Comparison of ENCODE assay signal across 10 cellular contexts in the genomic region with DNA sequence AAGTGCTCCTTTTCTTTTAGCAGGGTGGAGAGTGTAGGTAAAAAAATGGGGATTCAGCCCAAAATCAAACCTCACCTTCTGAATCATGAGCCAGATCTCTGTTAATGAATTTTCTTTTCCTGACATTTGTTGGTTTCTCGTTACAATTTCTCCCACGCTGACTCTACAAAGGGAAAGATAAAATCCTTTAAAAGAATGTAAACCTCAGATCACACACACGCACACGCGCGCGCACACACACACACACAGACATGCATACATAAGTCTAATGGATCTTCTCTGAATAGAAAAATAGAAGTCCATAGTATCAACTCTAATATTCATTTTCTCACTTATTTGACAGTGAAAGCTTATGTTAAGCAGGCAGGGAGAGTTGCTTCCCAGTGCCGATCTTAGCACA. TPM values are rescaled to one million over a fixed set of nuclear protein-coding genes. Genes with fewer than 3 reads are reported as not detected.
DNase-seq lines count a peak whose midpoint lies in the region; ATAC-seq and TF ChIP-seq lines count a peak whose summit lies in the region.
"Had no signal": no experiment of that assay in that cellular context is flagged by ENCODE, and none has a peak within 500 bp of the region (broad histone marks: within the 10 kb centered on the region; RNA-seq: fewer than 3 reads in every experiment).

No MANE protein-coding gene starts in this region.

- H3K27me3 ChIP-seq in WERI-Rb-1 (ENCODE audit: insufficient read depth, low read depth, severe bottlenecking) (no peaks in the 10 kb centered on the region), spleen (replicated peaks in 1 of 7) (peaks cover 0 to 46% (median 11%) of the 10 kb centered on the region in 7 donors)
- H3K27me3 ChIP-seq: gastroesophageal sphincter had no signal

- H3K9me3 ChIP-seq in WERI-Rb-1 (ENCODE audit: severe bottlenecking) (no peaks in the 10 kb centered on the region), spleen (no peaks in the 10 kb centered on the region)
- H3K9me3 ChIP-seq: gastroesophageal sphincter had no signal

- H3K36me3 ChIP-seq in WERI-Rb-1, result no peaks in the 10 kb centered on the region
- H3K36me3 ChIP-seq in spleen, result no peaks in the 10 kb centered on the region
- H3K36me3 ChIP-seq: gastroesophageal sphincter had no signal

- 49 to 67% (median 51%) methylated on average over 8 of the region's 8 CpGs for WGBS in spleen, 5 donors

- H3K4me3 ChIP-seq in WERI-Rb-1 (ENCODE audit: low read depth, low read length) (peak overlapping the region; percentile 91), spleen (peak overlapping the region in 6 of 8 donors; percentile 7 to 83 (median 36))

- no peak for TF ChIP-seq CTCF in WERI-Rb-1 (IDR thresholded peaks at IDR 0.05; ENCODE audit: low read depth, low read length)
- TF ChIP-seq CTCF in spleen (IDR thresholded peaks at IDR 0.05 in 8 of 11, conservative IDR thresholded peaks at IDR 0.05 in 3 of 11), result no peak

- intact Hi-C loops in left cardiac atrium (cut with DNase I), result no loop called here
- intact Hi-C loops in spleen (cut with DNase I; ENCODE audit: low total_unique reads), result no loop called here

- ATAC-seq in left cardiac atrium, result no peak
- ATAC-seq: gastroesophageal sphincter had no signal

- H3K27ac ChIP-seq in WERI-Rb-1, result no peak overlapping the region
- H3K27ac ChIP-seq in spleen, result peak overlapping the region in 2 of 8 donors; percentile 9 to 84

- TF ChIP-seq POLR2A in spleen (IDR thresholded peaks at IDR 0.05), result no peak

- H3K4me1 ChIP-seq in spleen, result peaks cover 3 to 38% (median 23%) of the 10 kb centered on the region in 6 donors

- DNase-seq in DMS53 (lab: John Stamatoyannopoulos, UW), result peak; percentile 12
- no peak for DNase-seq in DMS53 treated with DMSO at 0.1 percent for 48 hours (lab: John Stamatoyannopoulos, UW; ENCODE audit: unreplicated experiment)
- DNase-seq in WERI-Rb-1, result no peak
- DNase-seq in left cardiac atrium, result peak; percentile 22
- DNase-seq in spleen, result no peak
- no peak for DNase-seq in NCI-H1436 treated with DMSO at 0.1 percent for 48 hours (lab: John Stamatoyannopoulos, UW)
- no peak for DNase-seq in HUDEP-2 (lab: John Stamatoyannopoulos, UW; ENCODE audit: unreplicated experiment in 76 of 76)
- DNase-seq in iPS-NIHi11 (ENCODE audit: low spot score), result no peak

RNA-seq across cellular contexts. Expression of gene ETV1, which starts 1.5 kb away (rescaled TPM):
- total RNA-seq in left cardiac atrium, result 10 to 100 TPM; 52.9 to 57.9 TPM
- total RNA-seq in spleen, result 10 to 100 TPM in 4 of 7 donors, 1 to 10 TPM in 3; 5.8 to 20.0 (median 14.0) TPM
- 1 to 10 TPM; 1.5 to 2.4 (median 1.9) TPM for polyA plus RNA-seq in spleen
- total RNA-seq: T-helper 1 cell treated with Interleukin-12 subunit alpha and Interleukin-12 subunit beta and Interleukin-4 antibody, amounts not matched to agents 30 ng/mL and 1 ng/mL, for 36 hours had no signal

Comparison
In these comparisons a context has a peak if more than half of its experiments do, and no peak if none do; other contexts are left out.
1. DNase-seq: peak in DMS53 (single experiment) and left cardiac atrium (single experiment); none in DMS53 treated with DMSO at 0.1 percent for 48 hours (single experiment), WERI-Rb-1 (single experiment), spleen (single experiment), NCI-H1436 treated with DMSO at 0.1 percent for 48 hours (single experiment), HUDEP-2 (0 of 76) and iPS-NIHi11 (single experiment).